ENCODE assay signal across 8 cellular contexts in genomic region chr6:2891768-2892170, GRCh38. TPM values are rescaled to one million over a fixed set of nuclear protein-coding genes. Genes with fewer than 3 reads are reported as not detected.
DNase-seq lines count a peak whose midpoint lies in the region; ATAC-seq and TF ChIP-seq lines count a peak whose summit lies in the region.

No MANE protein-coding gene starts in this region.

- no peaks in the 10 kb centered on the region for H3K27me3 ChIP-seq in RWPE2 (ENCODE audit: insufficient read depth, poor library complexity, severe bottlenecking)
- H3K27me3 ChIP-seq in suprapubic skin, result no peaks in the 10 kb centered on the region

- TF ChIP-seq CTCF in RWPE2 (IDR thresholded peaks at IDR 0.05; ENCODE audit: poor library complexity, severe bottlenecking) (no peak), suprapubic skin (IDR thresholded peaks at IDR 0.05) (no peak)

- no peak for DNase-seq in RWPE2 (ENCODE audit: low spot score)
- peak; percentile 52 for DNase-seq in activated naive CD8-positive, alpha-beta T cell treated with anti-CD3 and anti-CD28 coated beads, Interleukin-2, amount 10 ng/mL, durations not matched to agents 7 days and 5 days
- peak; percentile 76 for DNase-seq in stimulated activated CD8-positive, alpha-beta memory T cell treated with anti-CD3 and anti-CD28 coated beads, Interleukin-4, amount 100 ng/mL, for 48 hours
- DNase-seq in mucosa of gallbladder (ENCODE audit: low spot score), result no peak
- DNase-seq in NOMO-1 treated with DMSO at 0.1 percent for 48 hours (lab: John Stamatoyannopoulos, UW; ENCODE audit: unreplicated experiment), result no peak
- DNase-seq in suprapubic skin (ENCODE audit: low spot score in 2 of 2), result no peak

- peaks cover 61% of the 10 kb centered on the region for H3K36me3 Mint-ChIP-seq in activated naive CD8-positive, alpha-beta T cell treated with anti-CD3 and anti-CD28 coated beads, Interleukin-2, amount 10 ng/mL, durations not matched to agents 7 days and 5 days

- H3K27ac Mint-ChIP-seq in activated naive CD8-positive, alpha-beta T cell treated with anti-CD3 and anti-CD28 coated beads, Interleukin-2, amount 10 ng/mL, durations not matched to agents 7 days and 5 days, result no peak overlapping the region

- ATAC-seq in GM21381 (IDR thresholded peaks at IDR 0.05; ENCODE audit: unreplicated experiment) (peak; percentile 67), RWPE2 (ENCODE audit: low read depth) (peak; percentile 66), HG03565 (IDR thresholded peaks at IDR 0.05; ENCODE audit: unreplicated experiment) (no peak)
- ATAC-seq in activated naive CD8-positive, alpha-beta T cell treated with anti-CD3 and anti-CD28 coated beads, Interleukin-2, amount 10 ng/mL, durations not matched to agents 7 days and 5 days (ENCODE audit: low read depth), result peak; percentile 82

- no peaks in the 10 kb centered on the region for H3K9me3 ChIP-seq in RWPE2 (ENCODE audit: severe bottlenecking)
- no peaks in the 10 kb centered on the region for H3K9me3 ChIP-seq in suprapubic skin

- POLR2A ChIA-PET in activated naive CD8-positive, alpha-beta T cell treated with anti-CD3 and anti-CD28 coated beads, Interleukin-2, amount 10 ng/mL, durations not matched to agents 7 days and 5 days (lab: Charles Lee), result interaction anchor here (1.0 to 1.4 kb wide), 3 partner anchors 14 to 176 kb away, joined by 3 to 16 read pairs (median 7); partner anchors contain the start of gene RIPK1

- no peak for TF ChIP-seq EP300 in suprapubic skin (IDR thresholded peaks at IDR 0.05)

- no peaks in the 10 kb centered on the region for H3K4me1 ChIP-seq in RWPE2 (ENCODE audit: insufficient read depth, poor library complexity, severe bottlenecking)
- no peaks in the 10 kb centered on the region for H3K4me1 ChIP-seq in suprapubic skin

- peak overlapping the region; percentile 20 for H3K4me3 Mint-ChIP-seq in activated naive CD8-positive, alpha-beta T cell treated with anti-CD3 and anti-CD28 coated beads, Interleukin-2, amount 10 ng/mL, durations not matched to agents 7 days and 5 days

- TF ChIP-seq POLR2A in suprapubic skin (IDR thresholded peaks at IDR 0.05), result no peak

- no peak overlapping the region for H3K4me3 ChIP-seq in RWPE2 (ENCODE audit: severe bottlenecking)
- no peak overlapping the region for H3K4me3 ChIP-seq in suprapubic skin

- H3K9me3 Mint-ChIP-seq in activated naive CD8-positive, alpha-beta T cell treated with anti-CD3 and anti-CD28 coated beads, Interleukin-2, amount 10 ng/mL, durations not matched to agents 7 days and 5 days, result no peaks in the 10 kb centered on the region

- H3K4me1 Mint-ChIP-seq in activated naive CD8-positive, alpha-beta T cell treated with anti-CD3 and anti-CD28 coated beads, Interleukin-2, amount 10 ng/mL, durations not matched to agents 7 days and 5 days, result peaks cover 20% of the 10 kb centered on the region

- H3K27me3 Mint-ChIP-seq in activated naive CD8-positive, alpha-beta T cell treated with anti-CD3 and anti-CD28 coated beads, Interleukin-2, amount 10 ng/mL, durations not matched to agents 7 days and 5 days, result no peaks in the 10 kb centered on the region

- 85% methylated on average over 18 of the region's 18 CpGs for WGBS in suprapubic skin

- H3K27ac ChIP-seq in RWPE2 (ENCODE audit: poor library complexity, severe bottlenecking) (no peak overlapping the region), suprapubic skin (no peak overlapping the region)

- H3K36me3 ChIP-seq in RWPE2 (ENCODE audit: low read depth) (no peaks in the 10 kb centered on the region), suprapubic skin (peaks cover 45% of the 10 kb centered on the region)

RNA-seq across cellular contexts. Expression of gene SERPINB9, which starts 11.3 kb away (rescaled TPM):
- 10 to 100 TPM; 56.4 to 56.8 TPM for total RNA-seq in activated naive CD8-positive, alpha-beta T cell treated with anti-CD3 and anti-CD28 coated beads, Interleukin-2, amount 10 ng/mL, durations not matched to agents 7 days and 5 days
- total RNA-seq in mucosa of gallbladder, result 11.8 TPM
- 1 to 10 TPM; 1.0 to 4.0 (median 2.5) TPM for total RNA-seq in suprapubic skin

RNA-seq across cellular contexts. Expression of gene SERPINB1, which starts 50.1 kb away (rescaled TPM):
- 10 to 100 TPM; 58.6 to 59.8 TPM for total RNA-seq in activated naive CD8-positive, alpha-beta T cell treated with anti-CD3 and anti-CD28 coated beads, Interleukin-2, amount 10 ng/mL, durations not matched to agents 7 days and 5 days
- 62.0 TPM for total RNA-seq in mucosa of gallbladder
- total RNA-seq in suprapubic skin, result 10 to 100 TPM; 11.8 to 20.6 (median 16.9) TPM

Comparison
In these comparisons a context has a peak if more than half of its experiments do, and no peak if none do; other contexts are left out.
1. DNase-seq: peak in activated naive CD8-positive, alpha-beta T cell treated with anti-CD3 and anti-CD28 coated beads, Interleukin-2, amount 10 ng/mL, durations not matched to agents 7 days and 5 days (single experiment) and stimulated activated CD8-positive, alpha-beta memory T cell treated with anti-CD3 and anti-CD28 coated beads, Interleukin-4, amount 100 ng/mL, for 48 hours (single experiment); none in RWPE2 (single experiment), mucosa of gallbladder (single experiment), NOMO-1 treated with DMSO at 0.1 percent for 48 hours (single experiment) and suprapubic skin (0 of 2).